Comparison of ENCODE assay signal across 8 cellular contexts in genomic region chr10:112307631-112308502, GRCh38. TPM values are rescaled to one million over a fixed set of nuclear protein-coding genes. Genes with fewer than 3 reads are reported as not detected.
DNase-seq lines count a peak whose midpoint lies in the region; ATAC-seq, FAIRE-seq and TF ChIP-seq lines count a peak whose summit lies in the region.

No MANE protein-coding gene starts in this region.

- H3K9me3 ChIP-seq in RWPE2 (ENCODE audit: severe bottlenecking), result no peaks in the 10 kb centered on the region
- H3K9me3 ChIP-seq in left lung, result no peaks in the 10 kb centered on the region
- no peaks in the 10 kb centered on the region for H3K9me3 ChIP-seq in testis

- DNase-seq in AG10803 (ENCODE audit: low read depth) (peak; percentile 58), GM12892 (ENCODE audit: insufficient read length) (peak; percentile 42), RWPE2 (ENCODE audit: low spot score) (no peak), caudate nucleus (lab: John Stamatoyannopoulos, UW) (peak in 30 of 61 donors; percentile 2 to 48 (median 20)), left lung (no peak), testis (peak; percentile 63), NCI-H187 (lab: John Stamatoyannopoulos, UW) (no peak)

- intact Hi-C loops in left lung (cut with DNase I), result no loop called here
- intact Hi-C loops in testis (cut with DNase I; ENCODE audit: low total_unique reads), result no loop called here

- TF ChIP-seq CTCF in AG10803 (conservative IDR thresholded peaks at IDR 0.05; ENCODE audit: low read length), result peak; percentile 95
- TF ChIP-seq CTCF in RWPE2 (IDR thresholded peaks at IDR 0.05; ENCODE audit: poor library complexity, severe bottlenecking), result peak; percentile 79
- TF ChIP-seq CTCF in left lung (IDR thresholded peaks at IDR 0.05), result peak; percentile 50 to 67
- TF ChIP-seq CTCF in testis (IDR thresholded peaks at IDR 0.05), result peak in 2 of 3 experiments; percentile 60 to 64

- H3K36me3 ChIP-seq in RWPE2 (ENCODE audit: low read depth) (no peaks in the 10 kb centered on the region), left lung (no peaks in the 10 kb centered on the region), testis (ENCODE audit: low read depth, missing control alignments) (no peaks in the 10 kb centered on the region)

- no peak overlapping the region for H3K27ac ChIP-seq in RWPE2 (ENCODE audit: poor library complexity, severe bottlenecking)
- peak overlapping the region; percentile 29 for H3K27ac ChIP-seq in caudate nucleus (ENCODE audit: low read depth, low read length)
- H3K27ac ChIP-seq in left lung, result no peak overlapping the region
- no peak overlapping the region for H3K27ac ChIP-seq in testis

- no peaks in the 10 kb centered on the region for H3K4me1 ChIP-seq in RWPE2 (ENCODE audit: insufficient read depth, poor library complexity, severe bottlenecking)
- no peaks in the 10 kb centered on the region for H3K4me1 ChIP-seq in left lung
- H3K4me1 ChIP-seq in testis, result no peaks in the 10 kb centered on the region

- WGBS in testis, 2 donors, result 35 to 43% methylated on average over 6 of the region's 6 CpGs

- peak; percentile 48 for FAIRE-seq in GM12892 (lab: Jason Lieb, UNC)

- ATAC-seq in HG03196 (IDR thresholded peaks at IDR 0.05; ENCODE audit: unreplicated experiment) (peak; percentile 61), RWPE2 (ENCODE audit: low read depth) (peak; percentile 70), left lung (peak; percentile 92)

- no peak for TF ChIP-seq POLR2A in GM12892 (IDR thresholded peaks at IDR 0.05; ENCODE audit: low read depth, low read length)
- no peak for TF ChIP-seq POLR2A in testis (IDR thresholded peaks at IDR 0.05)

- H3K4me3 ChIP-seq in AG10803 (ENCODE audit: low read length) (no peak overlapping the region), RWPE2 (ENCODE audit: severe bottlenecking) (no peak overlapping the region), left lung (no peak overlapping the region), testis (no peak overlapping the region)

- H3K27me3 ChIP-seq in RWPE2 (ENCODE audit: insufficient read depth, poor library complexity, severe bottlenecking), result no peaks in the 10 kb centered on the region
- H3K27me3 ChIP-seq in left lung, result peaks cover 0 to 15% of the 10 kb centered on the region in 2 donors
- H3K27me3 ChIP-seq in testis, result no peaks in the 10 kb centered on the region

RNA-seq across cellular contexts. Expression of gene TECTB, which starts 24.7 kb away (rescaled TPM):
- not detected for polyA plus RNA-seq in GM12892 (2012; ENCODE audit: missing spikeins)
- not detected for total RNA-seq in left lung
- total RNA-seq in testis, result under 1 TPM in 1 of 2 donors, not detected in 1; 0.06 TPM
- polyA plus RNA-seq in testis (ENCODE audit: insufficient read depth, low read depth, low replicate concordance), result 0.17 TPM

Comparison
In these comparisons a context has a peak if more than half of its experiments do, and no peak if none do; other contexts are left out.
1. DNase-seq: peak in AG10803 (single experiment), GM12892 (single experiment) and testis (single experiment); none in RWPE2 (single experiment), left lung (0 of 2) and NCI-H187 (0 of 2).
2. Peak in every context shown above with its lines, with median percentiles within 50 percentile points of each other: CTCF ChIP-seq and ATAC-seq.